Comparison of ENCODE assay signal across 11 cellular contexts in genomic region chr10:48287417-48288391, GRCh38. TPM values are rescaled to one million over a fixed set of nuclear protein-coding genes. Genes with fewer than 3 reads are reported as not detected.
A peak's percentile ranks its signal among the peaks of the same experiment; 100 is the strongest.
DNase-seq lines count a peak whose midpoint lies in the region; ATAC-seq and TF ChIP-seq lines count a peak whose summit lies in the region.
"Had no signal": no experiment of that assay in that cellular context is flagged by ENCODE, and none has a peak within 500 bp of the region (broad histone marks: within the 10 kb centered on the region; RNA-seq: fewer than 3 reads in every experiment).

No MANE protein-coding gene starts in this region.

- peaks cover 0 to 5% of the 10 kb centered on the region in 2 donors for H3K4me1 ChIP-seq in right atrium auricular region

- H3K9me3 ChIP-seq in right atrium auricular region = peaks cover 0 to 13% of the 10 kb centered on the region in 2 donors

- peaks cover 0 to 2% of the 10 kb centered on the region in 2 donors for H3K9me3 Mint-ChIP-seq in natural killer cell

- no peaks in the 10 kb centered on the region for H3K4me1 Mint-ChIP-seq in natural killer cell

- H3K27ac ChIP-seq in right atrium auricular region = no peak overlapping the region
- H3K27ac ChIP-seq: HL-60 had no signal

- no peak overlapping the region for H3K4me3 ChIP-seq in right atrium auricular region

- H3K4me3 Mint-ChIP-seq in natural killer cell = no peak overlapping the region
- H3K4me3 Mint-ChIP-seq: nephron had no signal

- peaks cover 13 to 20% of the 10 kb centered on the region in 2 donors for H3K27me3 Mint-ChIP-seq in natural killer cell (ENCODE audit: low read depth in 2 of 2)

- H3K27ac Mint-ChIP-seq in natural killer cell = no peak overlapping the region
- H3K27ac Mint-ChIP-seq: nephron had no signal

- TF ChIP-seq CTCF in right atrium auricular region (IDR thresholded peaks at IDR 0.05) (no peak), natural killer cell (IDR thresholded peaks at IDR 0.05) (no peak)

- intact Hi-C loops in Right ventricle myocardium superior (cut with DNase I) = loop anchor here (10.0 kb wide), 1 partner anchor 73 kb away; no protein-coding TSS in a partner anchor
- intact Hi-C loops in left ventricle myocardium superior (cut with micrococcal nuclease) = no loop called here
- intact Hi-C loops in natural killer cell (cut with micrococcal nuclease) = no loop called here

- H3K36me3 ChIP-seq in right atrium auricular region = no peaks in the 10 kb centered on the region

- ATAC-seq in Right ventricle myocardium superior (ENCODE audit: poor library complexity) (peak; percentile 73), left ventricle myocardium superior (peak; percentile 89), HG03135 (IDR thresholded peaks at IDR 0.05; ENCODE audit: unreplicated experiment) (no peak), natural killer cell (no peak)

- H3K36me3 Mint-ChIP-seq in natural killer cell = no peaks in the 10 kb centered on the region

- no peaks in the 10 kb centered on the region for H3K27me3 ChIP-seq in right atrium auricular region

- DNase-seq in Right ventricle myocardium superior = peak; percentile 72
- DNase-seq in right atrium auricular region (ENCODE audit: low spot score) = no peak
- DNase-seq in NCI-H2171 treated with DMSO at 0.1 percent for 48 hours (lab: John Stamatoyannopoulos, UW) = peak; percentile 70
- DNase-seq in left ventricle myocardium superior = peak; percentile 73
- DNase-seq in activated CD4-positive, alpha-beta T cell treated with anti-CD3 and anti-CD28 coated beads for 1 hour = no peak
- DNase-seq in stimulated activated CD4-positive, alpha-beta T cell treated with anti-CD3 and anti-CD28 coated beads, Interleukin-2, amount 100 ng/mL, for 24 hours = no peak
- no peak for DNase-seq in natural killer cell

RNA-seq across cellular contexts. Expression of gene FRMPD2, which starts 13.2 kb away (rescaled TPM):
- 0.11 TPM for total RNA-seq in Right ventricle myocardium superior
- total RNA-seq in right atrium auricular region = 1 to 10 TPM; 1.2 to 7.5 TPM
- not detected for total RNA-seq in left ventricle myocardium superior
- under 1 TPM in 1 of 3 donors, not detected in 2; 0.20 TPM for total RNA-seq in natural killer cell
- total RNA-seq: subcutaneous adipose tissue had no signal

RNA-seq across cellular contexts. Expression of gene MAPK8, which starts 18.8 kb away (rescaled TPM):
- 30.6 TPM for total RNA-seq in Right ventricle myocardium superior
- 10 to 100 TPM; 22.3 to 26.5 TPM for total RNA-seq in right atrium auricular region
- total RNA-seq in left ventricle myocardium superior = 38.4 TPM
- total RNA-seq in natural killer cell = 10 to 100 TPM; 37.3 to 44.5 (median 40.8) TPM

Comparison
In these comparisons a context has a peak if more than half of its experiments do, and no peak if none do; other contexts are left out.
1. DNase-seq: peak in Right ventricle myocardium superior (single experiment), NCI-H2171 treated with DMSO at 0.1 percent for 48 hours (single experiment) and left ventricle myocardium superior (single experiment); none in right atrium auricular region (single experiment), activated CD4-positive, alpha-beta T cell treated with anti-CD3 and anti-CD28 coated beads for 1 hour (single experiment), stimulated activated CD4-positive, alpha-beta T cell treated with anti-CD3 and anti-CD28 coated beads, Interleukin-2, amount 100 ng/mL, for 24 hours (0 of 2) and natural killer cell (single experiment).
2. ATAC-seq: peak in Right ventricle myocardium superior (single experiment) and left ventricle myocardium superior (single experiment); none in HG03135 (single experiment) and natural killer cell (0 of 3).